In genomic region chr13:77969299-77969698, GRCh38 we compare ENCODE assay signal across 17 cellular contexts. TPM values are rescaled to one million over a fixed set of nuclear protein-coding genes. Genes with fewer than 3 reads are reported as not detected.
DNase-seq lines count a peak whose midpoint lies in the region; ATAC-seq and TF ChIP-seq lines count a peak whose summit lies in the region.
"Had no signal": no experiment of that assay in that cellular context is flagged by ENCODE, and none has a peak within 500 bp of the region (broad histone marks: within the 10 kb centered on the region; RNA-seq: fewer than 3 reads in every experiment).

No MANE protein-coding gene starts in this region.

- no peak overlapping the region for H4K8ac ChIP-seq in IMR-90 (ENCODE audit: low read depth in 2 of 2, low read length in 2 of 2)

- no CpG with 5 or more reads among the region's 5 CpGs for WGBS in IMR-90 (ENCODE audit: extremely low coverage in 2 of 2, insufficient read length in 1 of 2), 2 experiments
- 57 to 80% methylated on average over 2 to 5 of the region's 5 CpGs for WGBS in transverse colon (ENCODE audit: low coverage in 1 of 2), 2 donors

- no peak overlapping the region for H3K23ac ChIP-seq in IMR-90 (ENCODE audit: low read depth, low read length)

- intact Hi-C loops in IMR-90 (cut with micrococcal nuclease): no loop called here
- intact Hi-C loops in dorsolateral prefrontal cortex (cut with DNase I): no loop called here
- intact Hi-C loops in transverse colon (cut with DNase I; ENCODE audit: low total_unique reads): no loop called here

- H4K20me1 ChIP-seq in IMR-90 (ENCODE audit: insufficient read depth, low read length) (no peaks in the 10 kb centered on the region), neural progenitor cell (ENCODE audit: low read depth) (no peaks in the 10 kb centered on the region)

- no peak overlapping the region for H3K56ac ChIP-seq in IMR-90 (ENCODE audit: extremely low read depth, insufficient read depth, low read length)

- no peak overlapping the region for H3K27ac ChIP-seq in IMR-90 (ENCODE audit: insufficient read depth, low read length)
- H3K27ac ChIP-seq in neural progenitor cell: no peak overlapping the region
- no peak overlapping the region for H3K27ac ChIP-seq in dorsolateral prefrontal cortex
- H3K27ac ChIP-seq in transverse colon: no peak overlapping the region
- H3K27ac ChIP-seq in effector memory CD4-positive, alpha-beta T cell (ENCODE audit: insufficient read depth, low read length, poor library complexity, severe bottlenecking): no peak overlapping the region
- H3K27ac ChIP-seq: C4-2B had no signal

- no peak overlapping the region for H2AK9ac ChIP-seq in IMR-90 (replicated peaks; ENCODE audit: low read depth, low read length, poor library complexity)

- H3K27me3 Mint-ChIP-seq in neural progenitor cell (ENCODE audit: insufficient read depth, low read depth): no peaks in the 10 kb centered on the region

- in situ Hi-C loops in IMR-90 (cut with MboI; ENCODE audit: low sequenced_read_pairs) (no loop called here), transverse colon (cut with MboI; ENCODE audit: low pct_ligation_motif_present in 1 of 4, low pct_unique_long_range_greater_than_20kb in 1 of 4, low sequenced_read_pairs in 3 of 4) (no loop called here)

- no peak overlapping the region for H3K18ac ChIP-seq in IMR-90 (ENCODE audit: low read depth, low read length)

- no peaks in the 10 kb centered on the region for H3K79me2 ChIP-seq in neural progenitor cell (ENCODE audit: low read depth)

- TF ChIP-seq RAD21 in IMR-90 (IDR thresholded peaks at IDR 0.05; ENCODE audit: low read length): no peak

- no peak overlapping the region for H3K9ac ChIP-seq in IMR-90 (ENCODE audit: low read depth, low read length)
- no peak overlapping the region for H3K9ac ChIP-seq in neural progenitor cell

- no peak overlapping the region for H3K4ac ChIP-seq in IMR-90 (ENCODE audit: low read depth, low read length)

- POLR2A ChIA-PET in IMR-90 (lab: Charles Lee; ENCODE audit: unreplicated experiment): no interaction called here

- H4K91ac ChIP-seq in IMR-90 (ENCODE audit: insufficient read depth, low read depth, low read length): no peak overlapping the region

- no peak overlapping the region for H2BK5ac ChIP-seq in IMR-90 (ENCODE audit: low read depth, low read length, poor library complexity, severe bottlenecking)

- no peaks in the 10 kb centered on the region for H3K9me1 ChIP-seq in IMR-90 (ENCODE audit: insufficient read depth, low read length)

- H3K4me1 Mint-ChIP-seq in neural progenitor cell: no peaks in the 10 kb centered on the region
- H3K4me1 Mint-ChIP-seq: CD4-positive, alpha-beta memory T cell; H9 had no signal

- ATAC-seq in IMR-90 (ENCODE audit: low read depth): no peak

- no TSS peak for BruUV-seq in IMR-90 (replicated peaks; lab: Mats Ljungman, UMichigan)

- H3F3A ChIP-seq in neural progenitor cell (ENCODE audit: low read depth): no peaks in the 10 kb centered on the region

- no peaks in the 10 kb centered on the region for H3K79me1 ChIP-seq in IMR-90 (ENCODE audit: low read depth in 1 of 2, low read length in 2 of 2)

- H3K9me3 Mint-ChIP-seq in neural progenitor cell: peaks cover 16% of the 10 kb centered on the region

- DNase-seq in IMR-90: no peak
- DNase-seq in foreskin melanocyte: peak; percentile 95
- no peak for DNase-seq in neural progenitor cell (ENCODE audit: low spot score)
- no peak for DNase-seq in AG08395 (ENCODE audit: low spot score)
- DNase-seq in dorsolateral prefrontal cortex: no peak
- no peak for DNase-seq in transverse colon
- no peak for DNase-seq in effector memory CD4-positive, alpha-beta T cell
- DNase-seq: BE2C; CD4-positive, alpha-beta memory T cell; COR-L47; DMS153; DMS79 treated with DMSO at 0.1 percent for 48 hours; EL; GOT3; H9 had no signal

- no peak for TF ChIP-seq EP300 in transverse colon (IDR thresholded peaks at IDR 0.05; ENCODE audit: low read depth)

- peak overlapping the region; percentile 27 for H3K27ac Mint-ChIP-seq in neural progenitor cell
- H3K27ac Mint-ChIP-seq: CD4-positive, alpha-beta memory T cell; H9 had no signal

- CTCF ChIA-PET in IMR-90 (lab: Yijun Ruan, JAX): no interaction called here

- peaks cover 2% of the 10 kb centered on the region for H3K36me3 Mint-ChIP-seq in neural progenitor cell
- H3K36me3 Mint-ChIP-seq: CD4-positive, alpha-beta memory T cell had no signal

- H3K4me2 ChIP-seq in IMR-90 (ENCODE audit: low read depth, low read length): no peak overlapping the region
- H3K4me2 ChIP-seq in neural progenitor cell: no peak overlapping the region

- H3K4me1 ChIP-seq in IMR-90 (ENCODE audit: control insufficient read depth, insufficient read depth, low read length) (no peaks in the 10 kb centered on the region), neural progenitor cell (no peaks in the 10 kb centered on the region), transverse colon (no peaks in the 10 kb centered on the region)
- no peaks in the 10 kb centered on the region for H3K4me1 ChIP-seq in effector memory CD4-positive, alpha-beta T cell (ENCODE audit: control insufficient read depth, insufficient read depth, low read length, poor library complexity, severe bottlenecking)
- H3K4me1 ChIP-seq: BE2C had no signal

- dilution Hi-C loops in IMR-90 (cut with HindIII; ENCODE audit: low sequenced_read_pairs, unreplicated experiment): no loop called here

- TF ChIP-seq POLR2A in IMR-90 (IDR thresholded peaks at IDR 0.05; ENCODE audit: low read depth, low read length) (no peak), transverse colon (IDR thresholded peaks at IDR 0.05) (no peak)

- H3K27me3 ChIP-seq in IMR-90 (ENCODE audit: control insufficient read depth, insufficient read depth, low read length): no peaks in the 10 kb centered on the region
- no peaks in the 10 kb centered on the region for H3K27me3 ChIP-seq in neural progenitor cell
- no peaks in the 10 kb centered on the region for H3K27me3 ChIP-seq in dorsolateral prefrontal cortex
- H3K27me3 ChIP-seq in transverse colon: no peaks in the 10 kb centered on the region
- no peaks in the 10 kb centered on the region for H3K27me3 ChIP-seq in effector memory CD4-positive, alpha-beta T cell (replicated peaks; ENCODE audit: control insufficient read depth, insufficient read depth, low read length, poor library complexity, severe bottlenecking)
- H3K27me3 ChIP-seq: BE2C had no signal

- TF ChIP-seq CTCF in IMR-90 (conservative IDR thresholded peaks at IDR 0.05; ENCODE audit: low read depth, low read length) (no peak), neural progenitor cell (IDR thresholded peaks at IDR 0.05) (no peak), dorsolateral prefrontal cortex (IDR thresholded peaks at IDR 0.05 in 54 of 56, conservative IDR thresholded peaks at IDR 0.05 in 2 of 56; ENCODE audit: low read depth in 1 of 56, partially characterized antibody in 56 of 56) (no peak), transverse colon (IDR thresholded peaks at IDR 0.05) (no peak)

- H2BK120ac ChIP-seq in IMR-90 (ENCODE audit: low read depth, low read length): no peak overlapping the region

- H3K36me3 ChIP-seq in IMR-90 (ENCODE audit: control insufficient read depth, insufficient read depth, low read length) (no peaks in the 10 kb centered on the region), neural progenitor cell (no peaks in the 10 kb centered on the region), transverse colon (no peaks in the 10 kb centered on the region)
- H3K36me3 ChIP-seq in effector memory CD4-positive, alpha-beta T cell (ENCODE audit: control insufficient read depth, insufficient read depth, low read length): no peaks in the 10 kb centered on the region
- H3K36me3 ChIP-seq: BE2C had no signal

- H2BK20ac ChIP-seq in IMR-90 (ENCODE audit: low read depth, low read length): no peak overlapping the region

- H2BK15ac ChIP-seq in IMR-90 (ENCODE audit: low read depth, low read length): no peak overlapping the region

- no peak overlapping the region for H3K4me3 Mint-ChIP-seq in neural progenitor cell
- H3K4me3 Mint-ChIP-seq: CD4-positive, alpha-beta memory T cell; H9 had no signal

- H3K4me3 ChIP-seq in IMR-90 (ENCODE audit: insufficient read depth, low read depth, low read length) (no peak overlapping the region), neural progenitor cell (no peak overlapping the region), dorsolateral prefrontal cortex (no peak overlapping the region), transverse colon (no peak overlapping the region)
- H3K4me3 ChIP-seq in effector memory CD4-positive, alpha-beta T cell (ENCODE audit: insufficient read depth, low read depth, low read length, poor library complexity, severe bottlenecking): no peak overlapping the region

- no peaks in the 10 kb centered on the region for H3K9me3 ChIP-seq in IMR-90 (ENCODE audit: control insufficient read depth, insufficient read depth, low read length)
- H3K9me3 ChIP-seq in neural progenitor cell (ENCODE audit: low read depth): no peaks in the 10 kb centered on the region
- H3K9me3 ChIP-seq in transverse colon: no peaks in the 10 kb centered on the region
- H3K9me3 ChIP-seq in effector memory CD4-positive, alpha-beta T cell (ENCODE audit: control insufficient read depth, low read length): no peaks in the 10 kb centered on the region
- H3K9me3 ChIP-seq: BE2C had no signal

- H2AK5ac ChIP-seq in IMR-90 (ENCODE audit: low read depth, low read length): no peak overlapping the region

- H3K14ac ChIP-seq in IMR-90 (replicated peaks; ENCODE audit: low read depth, low read length): no peak overlapping the region

- H2AFZ ChIP-seq in IMR-90 (replicated peaks; ENCODE audit: low read length, poor library complexity) (peak overlapping the region; percentile 4), neural progenitor cell (replicated peaks) (no peak overlapping the region)

- no peak overlapping the region for H4K5ac ChIP-seq in IMR-90 (ENCODE audit: low read depth, low read length)

TF ChIP-seq in IMR-90, 13 proteins besides CTCF, POLR2A, EP300 and RAD21:
- TF ChIP-seq BHLHE40 (IDR thresholded peaks at IDR 0.05; ENCODE audit: low read depth, low read length): no peak

RNA-seq across cellular contexts. Expression of gene EDNRB, which starts 50.7 kb away (rescaled TPM):
- total RNA-seq in IMR-90 (2012; rRNA removed) (under 0.01 and 0.28 TPM in 2 replicates), neural progenitor cell (ENCODE audit: low replicate concordance) (2.0 and 2.2 TPM in 2 replicates), dorsolateral prefrontal cortex (100 to 1,000 TPM in 2 of 120 experiments, 10 to 100 TPM in 118; 16.3 to 129 (median 38.0) TPM), transverse colon (10 to 100 TPM in 2 of 4 donors, 1 to 10 TPM in 2; 5.5 to 14.6 (median 8.8) TPM)
- 0.07 and 0.09 TPM in 2 replicates for polyA plus RNA-seq in IMR-90 (2012; rRNA removed)
- 0.15 TPM in 1 of 2 replicates, not detected in the other for polyA plus RNA-seq in IMR-90 (2012; cell fraction: cytosol; rRNA removed)
- 0.07 and 0.19 TPM in 2 replicates for polyA plus RNA-seq in IMR-90 (2012; cell fraction: nucleus; rRNA removed; ENCODE audit: low replicate concordance)
- total RNA-seq: CD4-positive, alpha-beta memory T cell; HT-29 had no signal
- polyA plus RNA-seq: CD4-positive, alpha-beta memory T cell had no signal
